ENCODE assay signal across 1 cellular context in the genomic region with DNA sequence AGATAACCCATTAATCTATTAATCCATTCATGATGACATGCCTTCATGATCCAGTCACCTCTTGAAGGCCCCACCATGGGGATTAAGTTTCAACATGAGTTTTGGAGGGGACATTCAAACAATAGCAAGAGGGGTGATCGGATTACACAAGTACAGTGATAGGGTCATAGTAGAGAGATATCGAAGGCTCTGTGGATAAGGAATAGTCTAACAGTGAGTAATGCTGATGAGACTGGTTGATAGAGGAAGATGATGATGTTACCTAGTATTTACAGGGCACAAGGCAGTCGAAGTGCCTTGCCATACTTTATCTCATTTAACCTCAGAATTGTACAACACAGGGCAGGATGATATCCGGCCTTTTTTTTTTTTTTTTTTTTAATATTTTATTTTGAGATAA. TPM values are rescaled to one million over a fixed set of nuclear protein-coding genes. Genes with fewer than 3 reads are reported as not detected.
"Had no signal": no experiment of that assay in that cellular context is flagged by ENCODE, and none has a peak within 500 bp of the region (broad histone marks: within the 10 kb centered on the region; RNA-seq: fewer than 3 reads in every experiment).

No MANE protein-coding gene starts in this region.

RNA-seq across cellular contexts. Expression of gene FAM72C, which starts 18.9 kb away (rescaled TPM):
- total RNA-seq: Right ventricle myocardium superior had no signal
